ENCODE assay signal across 8 cellular contexts in genomic region chr20:309841-310644, GRCh38. TPM values are rescaled to one million over a fixed set of nuclear protein-coding genes. Genes with fewer than 3 reads are reported as not detected.
DNase-seq lines count a peak whose midpoint lies in the region; ATAC-seq and TF ChIP-seq lines count a peak whose summit lies in the region.

No MANE protein-coding gene starts in this region.

- H3K36me3 ChIP-seq in suprapubic skin = no peaks in the 10 kb centered on the region

- peaks cover 22% of the 10 kb centered on the region for H3K4me1 ChIP-seq in suprapubic skin

- H3K4me3 ChIP-seq in suprapubic skin = peak overlapping the region; percentile 44

- no peak overlapping the region for H3K27ac Mint-ChIP-seq in activated naive CD4-positive, alpha-beta T cell treated with anti-CD3 and anti-CD28 coated beads, Interleukin-2, amount 50 U/mL, for 24 hours

- TF ChIP-seq EP300 in suprapubic skin (IDR thresholded peaks at IDR 0.05) = no peak

- no peaks in the 10 kb centered on the region for H3K27me3 Mint-ChIP-seq in activated naive CD4-positive, alpha-beta T cell treated with anti-CD3 and anti-CD28 coated beads, Interleukin-2, amount 50 U/mL, for 24 hours

- no peak for TF ChIP-seq POLR2A in suprapubic skin (IDR thresholded peaks at IDR 0.05)

- peak overlapping the region; percentile 68 for H3K27ac ChIP-seq in suprapubic skin

- no peaks in the 10 kb centered on the region for H3K27me3 ChIP-seq in suprapubic skin

- H3K4me3 Mint-ChIP-seq in activated naive CD4-positive, alpha-beta T cell treated with anti-CD3 and anti-CD28 coated beads, Interleukin-2, amount 50 U/mL, for 24 hours = peak overlapping the region; percentile 86

- ATAC-seq in GM21515 (IDR thresholded peaks at IDR 0.05; ENCODE audit: unreplicated experiment) = peak; percentile 98

- peak; percentile 64 for DNase-seq in D341Med (ENCODE audit: low spot score)
- DNase-seq in HuH-7 (ENCODE audit: low spot score) = peak; percentile 90
- DNase-seq in SHP77 treated with DMSO at 0.1 percent for 48 hours (lab: John Stamatoyannopoulos, UW) = peak; percentile 99
- DNase-seq in glomerular visceral epithelial cell (ENCODE audit: extremely low spot score) = peak; percentile 89
- DNase-seq in non-pigmented ciliary epithelial cell (ENCODE audit: low read depth) = peak; percentile 99
- DNase-seq in suprapubic skin (ENCODE audit: low spot score in 2 of 2) = peak; percentile 98

- H3K9me3 Mint-ChIP-seq in activated naive CD4-positive, alpha-beta T cell treated with anti-CD3 and anti-CD28 coated beads, Interleukin-2, amount 50 U/mL, for 24 hours = no peaks in the 10 kb centered on the region

- peaks cover 2% of the 10 kb centered on the region for H3K36me3 Mint-ChIP-seq in activated naive CD4-positive, alpha-beta T cell treated with anti-CD3 and anti-CD28 coated beads, Interleukin-2, amount 50 U/mL, for 24 hours

- TF ChIP-seq CTCF in suprapubic skin (IDR thresholded peaks at IDR 0.05) = no peak

- no peaks in the 10 kb centered on the region for H3K9me3 ChIP-seq in suprapubic skin

- H3K4me1 Mint-ChIP-seq in activated naive CD4-positive, alpha-beta T cell treated with anti-CD3 and anti-CD28 coated beads, Interleukin-2, amount 50 U/mL, for 24 hours = peaks cover 18% of the 10 kb centered on the region

- WGBS in suprapubic skin = 5% methylated on average over 30 of the region's 31 CpGs

RNA-seq across cellular contexts. Expression of gene ZCCHC3, which starts 12.7 kb away (rescaled TPM):
- total RNA-seq in suprapubic skin = 10 to 100 TPM in 1 of 4 donors, 1 to 10 TPM in 3; 8.1 to 11.2 (median 8.8) TPM

RNA-seq across cellular contexts. Expression of gene SOX12, which starts 15.3 kb away (rescaled TPM):
- total RNA-seq in suprapubic skin = 1 to 10 TPM; 5.4 to 6.5 (median 5.9) TPM

RNA-seq across cellular contexts. Expression of gene C20orf96, which starts 19.5 kb away (rescaled TPM):
- 1 to 10 TPM in 2 of 4 donors, under 1 TPM in 2; 0.91 to 5.1 (median 2.0) TPM for total RNA-seq in suprapubic skin

RNA-seq across cellular contexts. Expression of gene NRSN2, which starts 36.9 kb away (rescaled TPM):
- total RNA-seq in suprapubic skin = 10 to 100 TPM in 3 of 4 donors, 1 to 10 TPM in 1; 8.1 to 11.4 (median 10.9) TPM

RNA-seq across cellular contexts. Expression of gene DEFB132, which starts 52.5 kb away (rescaled TPM):
- total RNA-seq in suprapubic skin = under 1 TPM in 1 of 4 donors, not detected in 3; 0.34 TPM

Comparison
In these comparisons a context has a peak if more than half of its experiments do, and no peak if none do; other contexts are left out.
1. Peak in every context shown above with its lines: DNase-seq, ATAC-seq, H3K4me3 ChIP-seq and H3K27ac ChIP-seq.